Comparison of ENCODE assay signal across 16 cellular contexts in the genomic region with DNA sequence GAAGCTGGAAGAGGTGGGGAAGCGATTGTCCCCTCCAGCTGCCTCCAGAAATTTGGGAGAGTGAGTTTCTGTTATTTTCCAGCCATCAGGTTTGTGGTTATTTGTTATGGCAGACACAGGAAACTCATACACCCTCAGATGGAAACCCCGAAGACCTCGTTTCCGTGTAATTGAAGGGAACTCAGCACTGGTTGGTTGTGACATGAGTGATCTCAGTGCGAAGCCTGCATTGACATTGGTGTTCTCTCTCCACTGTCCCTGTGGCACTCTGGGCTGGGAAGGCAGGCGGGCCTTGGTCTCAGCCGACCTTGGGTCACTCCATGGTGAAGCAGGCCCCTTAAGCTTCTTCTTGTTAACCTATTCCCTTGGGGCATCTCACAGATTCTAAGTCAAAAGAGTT.
A peak's percentile ranks its signal among the peaks of the same experiment; 100 is the strongest.
DNase-seq lines count a peak whose midpoint lies in the region; ATAC-seq, FAIRE-seq and TF ChIP-seq lines count a peak whose summit lies in the region.
"Had no signal": no experiment of that assay in that cellular context is flagged by ENCODE, and none has a peak within 500 bp of the region (broad histone marks: within the 10 kb centered on the region; RNA-seq: fewer than 3 reads in every experiment).

No MANE protein-coding gene starts in this region.

- CTCF ChIA-PET in CD8-positive, alpha-beta T cell (lab: Charles Lee), result interaction anchor here (0.7 to 1.4 kb wide), 2 partner anchors 18 to 250 kb away, joined by 3 to 5 read pairs; no protein-coding TSS in a partner anchor
- CTCF ChIA-PET in GM12878 (lab: Yijun Ruan, JAX), result interaction anchor here (0.8 kb wide), 1 partner anchor 45 kb away, joined by 3 read pairs; no protein-coding TSS in a partner anchor

- no peak for TF ChIP-seq POLR2A in GM12878 (IDR thresholded peaks at IDR 0.05; ENCODE audit: low read depth, low read length)

- intact Hi-C loops in CD8-positive, alpha-beta T cell (cut with DNase I, micrococcal nuclease), result no loop called here
- intact Hi-C loops in GM12878 (cut with micrococcal nuclease; ENCODE audit: unreplicated experiment) (no loop called here), natural killer cell (cut with micrococcal nuclease) (no loop called here)

- H3K9me3 Mint-ChIP-seq in CD8-positive, alpha-beta T cell, result peaks cover 8% of the 10 kb centered on the region
- H3K9me3 Mint-ChIP-seq in natural killer cell, result no peaks in the 10 kb centered on the region

- no peak overlapping the region for H3K27ac Mint-ChIP-seq in CD8-positive, alpha-beta T cell
- H3K27ac Mint-ChIP-seq in natural killer cell, result peak overlapping the region; percentile 37 to 49
- H3K27ac Mint-ChIP-seq: type B pancreatic cell had no signal

- no TSS peak for BruUV-seq in GM12878 (replicated peaks; lab: Mats Ljungman, UMichigan)

- FAIRE-seq in GM18507 (lab: Jason Lieb, UNC) (peak; percentile 9), GM12878 (lab: Jason Lieb, UNC) (no peak)
- FAIRE-seq: islet of Langerhans, small intestine had no signal

- H3K27me3 Mint-ChIP-seq in CD8-positive, alpha-beta T cell (ENCODE audit: low read depth), result no peaks in the 10 kb centered on the region
- peaks cover 30 to 47% of the 10 kb centered on the region in 2 donors for H3K27me3 Mint-ChIP-seq in natural killer cell (ENCODE audit: low read depth in 2 of 2)

- H3K9me3 ChIP-seq in CD8-positive, alpha-beta T cell (ENCODE audit: low read length), result no peaks in the 10 kb centered on the region
- peaks cover 12% of the 10 kb centered on the region for H3K9me3 ChIP-seq in GM12878 (replicated peaks; ENCODE audit: control insufficient read depth, insufficient read depth, low read length)
- H3K9me3 ChIP-seq: prostate gland, SJSA1 had no signal

- H3K4me1 Mint-ChIP-seq in CD8-positive, alpha-beta T cell (ENCODE audit: low read depth), result peaks cover 17% of the 10 kb centered on the region
- peaks cover 21 to 26% of the 10 kb centered on the region in 2 donors for H3K4me1 Mint-ChIP-seq in natural killer cell

- no peak overlapping the region for H3K4me3 Mint-ChIP-seq in CD8-positive, alpha-beta T cell
- H3K4me3 Mint-ChIP-seq in natural killer cell, result peak overlapping the region; percentile 45
- H3K4me3 Mint-ChIP-seq: type B pancreatic cell had no signal

- H3K4me1 ChIP-seq in CD8-positive, alpha-beta T cell (ENCODE audit: insufficient read depth, low read length), result peaks cover 12% of the 10 kb centered on the region
- no peaks in the 10 kb centered on the region; the same call in 1 of the 2 replicates for H3K4me1 ChIP-seq in GM12878 (ENCODE audit: control insufficient read depth, insufficient read depth, low read length)
- H3K4me1 ChIP-seq: prostate gland had no signal

- H3K79me2 ChIP-seq in GM12878 (ENCODE audit: control insufficient read depth, insufficient read depth, low read length), result no peaks in the 10 kb centered on the region

- H3K36me3 ChIP-seq in CD8-positive, alpha-beta T cell (ENCODE audit: insufficient read depth, low read length), result no peaks in the 10 kb centered on the region
- 0 out of 4 replicates have a peak, but pooled peaks cover 0 to 2% of the 10 kb centered on the region in 2 experiments for H3K36me3 ChIP-seq in GM12878 (ENCODE audit: control insufficient read depth in 2 of 2, insufficient read depth in 2 of 2, low read length in 1 of 2)
- H3K36me3 ChIP-seq: prostate gland, SJSA1 had no signal

- ATAC-seq in CD8-positive, alpha-beta T cell, result peak; percentile 42
- peak; percentile 28 for ATAC-seq in GM12878
- peak; percentile 73 to 91 (median 74) for ATAC-seq in natural killer cell
- ATAC-seq in GM19395 (IDR thresholded peaks at IDR 0.05; ENCODE audit: unreplicated experiment), result no peak
- ATAC-seq: PC-3 had no signal

- DNase-seq in CD8-positive, alpha-beta T cell, result no peak
- DNase-seq in GM18507 (ENCODE audit: extremely low spot score, insufficient read length, low read depth) (no peak), GM12878 (ENCODE audit: low read depth, low spot score) (no peak), natural killer cell (no peak), NCI-H774 (lab: John Stamatoyannopoulos, UW) (no peak), GM19238 (ENCODE audit: insufficient read length, low spot score) (no peak)
- DNase-seq: KG1, NCI-H1048, PC-3, small intestine had no signal

- no peak for TF ChIP-seq RAD21 in GM12878 (IDR thresholded peaks at IDR 0.05; ENCODE audit: insufficient read depth, low read depth, low read length)

- no peak for TF ChIP-seq EP300 in GM12878 (IDR thresholded peaks at IDR 0.05; ENCODE audit: borderline replicate concordance in 1 of 2, control insufficient read depth in 1 of 2, low read depth in 2 of 2, low read length in 2 of 2)

- no peaks in the 10 kb centered on the region for H3K27me3 ChIP-seq in CD8-positive, alpha-beta T cell (ENCODE audit: insufficient read depth, low read length)
- no peaks in the 10 kb centered on the region for H3K27me3 ChIP-seq in GM12878 (replicated peaks in 1 of 2; ENCODE audit: control insufficient read depth in 2 of 2, insufficient read depth in 2 of 2, low read length in 1 of 2)
- H3K27me3 ChIP-seq: SJSA1 had no signal

- no peak overlapping the region for H2AFZ ChIP-seq in GM12878 (ENCODE audit: control insufficient read depth, low read depth, low read length)

- H3K4me3 ChIP-seq in CD8-positive, alpha-beta T cell (ENCODE audit: low read depth, low read length), result no peak overlapping the region
- H3K4me3 ChIP-seq in GM12878, result no peak overlapping the region
- H3K4me3 ChIP-seq: lung, prostate gland, SJSA1 had no signal

- in situ Hi-C loops in GM12878 (cut with MboI), result no loop called here

- H3K27ac ChIP-seq in CD8-positive, alpha-beta T cell (ENCODE audit: low read depth, low read length), result no peak overlapping the region
- no peak overlapping the region for H3K27ac ChIP-seq in GM12878 (ENCODE audit: control insufficient read depth, insufficient read depth)
- H3K27ac ChIP-seq: prostate gland, SJSA1 had no signal

- H4K20me1 ChIP-seq in GM12878 (ENCODE audit: control insufficient read depth, insufficient read depth), result no peaks in the 10 kb centered on the region

- no peak for TF ChIP-seq CTCF in CD8-positive, alpha-beta T cell (IDR thresholded peaks at IDR 0.05)
- TF ChIP-seq CTCF in GM12878 (IDR thresholded peaks at IDR 0.05 in 2 of 3, conservative IDR thresholded peaks at IDR 0.05 in 1 of 3; ENCODE audit: control insufficient read depth in 2 of 3, extremely low read depth in 1 of 3, insufficient read depth in 1 of 3, low read depth in 3 of 3, low read length in 3 of 3) (no peak), natural killer cell (IDR thresholded peaks at IDR 0.05) (no peak)

- no peak overlapping the region for H3K4me2 ChIP-seq in GM12878 (ENCODE audit: control insufficient read depth, insufficient read depth)

- no peak overlapping the region for H3K9ac ChIP-seq in GM12878 (ENCODE audit: control insufficient read depth, insufficient read depth, low read length)

- SMC1A ChIA-PET in GM12878 (lab: Charles Lee; ENCODE audit: uncharacterized antibody, unreplicated experiment), result interaction anchor here (0.7 to 1.4 kb wide), 3 partner anchors 11 to 34 kb away, joined by 3 to 6 read pairs (median 3); no protein-coding TSS in a partner anchor

- no peaks in the 10 kb centered on the region for H3K36me3 Mint-ChIP-seq in CD8-positive, alpha-beta T cell
- H3K36me3 Mint-ChIP-seq in natural killer cell, result no peaks in the 10 kb centered on the region

- 30% methylated on average over 7 of the region's 7 CpGs for WGBS in GM12878 (ENCODE audit: insufficient coverage, insufficient replicate concordance, low lambda C conversion rate, missing lambda C conversion rate)

- POLR2A ChIA-PET in CD8-positive, alpha-beta T cell (lab: Charles Lee), result no interaction called here
- POLR2A ChIA-PET in GM12878 (lab: Charles Lee), result interaction anchor here (0.6 to 0.7 kb wide), 4 partner anchors 10 to 134 kb away, joined by 3 to 6 read pairs (median 4); no protein-coding TSS in a partner anchor

- RAD21 ChIA-PET in GM12878 (lab: Charles Lee; ENCODE audit: unreplicated experiment), result interaction anchor here (1.4 kb wide), 1 partner anchor 33 kb away, joined by 3 read pairs; no protein-coding TSS in a partner anchor

TF ChIP-seq in GM12878, 131 proteins besides CTCF, POLR2A, EP300 and RAD21:
- TF ChIP-seq ZBTB33 (IDR thresholded peaks at IDR 0.05) (no peak), MEF2B (IDR thresholded peaks at IDR 0.05; ENCODE audit: partially characterized antibody, poor library complexity, severe bottlenecking) (peak; percentile 19)
